24 cellular contexts compared by ENCODE assay signal in genomic region chr6:159071843-159072769, GRCh38. TPM values are rescaled to one million over a fixed set of nuclear protein-coding genes. Genes with fewer than 3 reads are reported as not detected.
DNase-seq lines count a peak whose midpoint lies in the region; ATAC-seq, FAIRE-seq and TF ChIP-seq lines count a peak whose summit lies in the region.
"Had no signal": no experiment of that assay in that cellular context is flagged by ENCODE, and none has a peak within 500 bp of the region (broad histone marks: within the 10 kb centered on the region; RNA-seq: fewer than 3 reads in every experiment).

No MANE protein-coding gene starts in this region.

- in situ Hi-C loops in HepG2 (cut with HindIII; ENCODE audit: extremely low pct_ligation_motif_present, low pct_unique_long_range_greater_than_20kb) (no loop called here), G401 (cut with HindIII; ENCODE audit: low sequenced_read_pairs) (no loop called here)

- H3K27ac ChIP-seq in HepG2 (ENCODE audit: extremely low read length, insufficient read depth, low read length) (no peak overlapping the region), right lobe of liver (no peak overlapping the region)
- H3K27ac ChIP-seq: 22Rv1, C4-2B, KMS-11 had no signal

- no peak overlapping the region for H3K4me2 ChIP-seq in HepG2 (ENCODE audit: low read depth, low read length)
- H3K4me2 ChIP-seq: KMS-11 had no signal

- no peaks in the 10 kb centered on the region for H3K27me3 Mint-ChIP-seq in activated CD4-positive, alpha-beta T cell treated with anti-CD3 and anti-CD28 coated beads for 36 hours
- peaks cover 48% of the 10 kb centered on the region for H3K27me3 Mint-ChIP-seq in nephron progenitor cell (ENCODE audit: low read depth, poor library complexity)

- H3K36me3 Mint-ChIP-seq in activated CD4-positive, alpha-beta T cell treated with anti-CD3 and anti-CD28 coated beads for 36 hours (ENCODE audit: low read depth): no peaks in the 10 kb centered on the region
- H3K36me3 Mint-ChIP-seq in nephron progenitor cell (ENCODE audit: low read depth): no peaks in the 10 kb centered on the region

- no peak for DNase-seq in activated CD4-positive, alpha-beta T cell treated with anti-CD3 and anti-CD28 coated beads for 36 hours
- no peak for DNase-seq in activated CD4-positive, alpha-beta T cell treated with anti-CD3 and anti-CD28 coated beads, Interleukin-2, amount 50 U/mL, for 48 hours
- DNase-seq in HepG2 (ENCODE audit: low spot score): no peak
- no peak for DNase-seq in right lobe of liver
- no peak for DNase-seq in nephron progenitor cell
- no peak for DNase-seq in cerebellum (ENCODE audit: low spot score)
- no peak for DNase-seq in G401 (ENCODE audit: low spot score)
- DNase-seq: AML-193, DMS79 treated with DMSO at 0.1 percent for 48 hours, MV-4-11, NCI-H1417, NCI-H187, NCI-H226, NCI-H524, NCI-H82, PC-3, RPMI8226 had no signal

- no peaks in the 10 kb centered on the region for H3K9me3 Mint-ChIP-seq in activated CD4-positive, alpha-beta T cell treated with anti-CD3 and anti-CD28 coated beads for 36 hours (ENCODE audit: low read depth)
- no peaks in the 10 kb centered on the region for H3K9me3 Mint-ChIP-seq in nephron progenitor cell

- intact Hi-C loops in activated CD4-positive, alpha-beta T cell treated with anti-CD3 and anti-CD28 coated beads for 36 hours (cut with DNase I, micrococcal nuclease): no loop called here
- intact Hi-C loops in HepG2 (cut with micrococcal nuclease; ENCODE audit: unreplicated experiment): no loop called here
- intact Hi-C loops in right lobe of liver (cut with DNase I): no loop called here

- H2AFZ ChIP-seq in HepG2 (ENCODE audit: low read length): no peak overlapping the region

- TF ChIP-seq POLR2A in HepG2 (IDR thresholded peaks at IDR 0.05; ENCODE audit: insufficient read depth in 1 of 2, low read depth in 2 of 2, low read length in 2 of 2) (no peak), right lobe of liver (IDR thresholded peaks at IDR 0.05) (no peak)

- no peak for TF ChIP-seq CTCF in HepG2 (CRISPR knock-in tag; IDR thresholded peaks at IDR 0.05)
- no peak for TF ChIP-seq CTCF in right lobe of liver (IDR thresholded peaks at IDR 0.05)
- no peak for TF ChIP-seq CTCF in nephron progenitor cell (IDR thresholded peaks at IDR 0.05)

- WGBS in HepG2 (ENCODE audit: low lambda C conversion rate): 4% methylated on average over 7 of the region's 7 CpGs
- 68% methylated on average over 7 of the region's 7 CpGs for WGBS in right lobe of liver (ENCODE audit: insufficient coverage, low coverage, low lambda C conversion rate, missing lambda C conversion rate)

- BruUV-seq in HepG2 (replicated peaks; lab: Mats Ljungman, UMichigan): no TSS peak

- H3K9ac ChIP-seq in HepG2 (ENCODE audit: insufficient read depth, low read depth, low read length): no peak overlapping the region
- H3K9ac ChIP-seq: KMS-11 had no signal

- H3K9me3 ChIP-seq in HepG2 (ENCODE audit: low read length) (no peaks in the 10 kb centered on the region), right lobe of liver (no peaks in the 10 kb centered on the region)

- no peak overlapping the region for H3K4me3 Mint-ChIP-seq in activated CD4-positive, alpha-beta T cell treated with anti-CD3 and anti-CD28 coated beads for 36 hours
- H3K4me3 Mint-ChIP-seq in nephron progenitor cell: no peak overlapping the region

- H3K27ac Mint-ChIP-seq in activated CD4-positive, alpha-beta T cell treated with anti-CD3 and anti-CD28 coated beads for 36 hours: peak overlapping the region; percentile 45
- H3K27ac Mint-ChIP-seq in nephron progenitor cell: peak overlapping the region; percentile 1

- H3K4me1 ChIP-seq in HepG2 (ENCODE audit: insufficient read depth, low read length) (peaks cover 8% of the 10 kb centered on the region; the same call in 1 of the 2 replicates), right lobe of liver (no peaks in the 10 kb centered on the region)

- H3K79me2 ChIP-seq in HepG2 (ENCODE audit: insufficient read depth, low read length): no peaks in the 10 kb centered on the region

- no peak overlapping the region for H3K4me3 ChIP-seq in HepG2 (replicated peaks in 1 of 3; ENCODE audit: insufficient read depth in 1 of 3, low read depth in 2 of 3, low read length in 3 of 3)
- no peak overlapping the region for H3K4me3 ChIP-seq in right lobe of liver

- TF ChIP-seq EP300 in HepG2 (IDR thresholded peaks at IDR 0.05; ENCODE audit: low read depth in 2 of 2, low read length in 2 of 2): no peak
- TF ChIP-seq EP300 in HepG2 (CRISPR knock-in tag; IDR thresholded peaks at IDR 0.05; ENCODE audit: borderline replicate concordance): no peak

- CTCF ChIA-PET in activated CD4-positive, alpha-beta T cell treated with anti-CD3 and anti-CD28 coated beads for 36 hours (lab: Charles Lee): interaction anchor here (0.6 to 1.3 kb wide), 4 partner anchors 9 to 30 kb away, joined by 3 to 4 read pairs (median 4); no protein-coding TSS in a partner anchor
- CTCF ChIA-PET in HepG2 (lab: Yijun Ruan, JAX; ENCODE audit: low intra/inter-chr PET ratio, low total read pairs): no interaction called here

- POLR2A ChIA-PET in activated CD4-positive, alpha-beta T cell treated with anti-CD3 and anti-CD28 coated beads for 36 hours (lab: Charles Lee): interaction anchor here (1.2 kb wide), 1 partner anchor 54 kb away, joined by 3 read pairs; no protein-coding TSS in a partner anchor
- POLR2A ChIA-PET in HepG2 (lab: Yijun Ruan, JAX): no interaction called here

- no peaks in the 10 kb centered on the region for H4K20me1 ChIP-seq in HepG2 (ENCODE audit: insufficient read depth, low read length)

- peaks cover 42% of the 10 kb centered on the region for H3K4me1 Mint-ChIP-seq in activated CD4-positive, alpha-beta T cell treated with anti-CD3 and anti-CD28 coated beads for 36 hours
- peaks cover 22% of the 10 kb centered on the region for H3K4me1 Mint-ChIP-seq in nephron progenitor cell

- H3K36me3 ChIP-seq in HepG2 (replicated peaks in 1 of 2; ENCODE audit: control insufficient read depth in 1 of 2, insufficient read depth in 2 of 2, low read length in 2 of 2): no peaks in the 10 kb centered on the region
- no peaks in the 10 kb centered on the region for H3K36me3 ChIP-seq in right lobe of liver

- no peak for FAIRE-seq in HepG2 (lab: Jason Lieb, UNC)
- FAIRE-seq: D721Med, H54 had no signal

- peak; percentile 70 for ATAC-seq in activated CD4-positive, alpha-beta T cell treated with anti-CD3 and anti-CD28 coated beads for 36 hours
- ATAC-seq in HepG2 (no peak), right lobe of liver (no peak), GM21786 (IDR thresholded peaks at IDR 0.05; ENCODE audit: unreplicated experiment) (no peak)
- ATAC-seq: PC-3 had no signal

- TF ChIP-seq RAD21 in HepG2 (CRISPR knock-in tag; IDR thresholded peaks at IDR 0.05): no peak

- H3K27me3 ChIP-seq in HepG2 (ENCODE audit: control insufficient read depth in 1 of 2, insufficient read depth in 2 of 2, low read length in 2 of 2): peaks cover 3 to 47% of the 10 kb centered on the region in 2 experiments; a peak in 4 of 5 replicates
- no peaks in the 10 kb centered on the region for H3K27me3 ChIP-seq in right lobe of liver

TF ChIP-seq in HepG2, 621 proteins besides CTCF, POLR2A, EP300 and RAD21:
- TF ChIP-seq ZNF784 (CRISPR knock-in tag; IDR thresholded peaks at IDR 0.05; ENCODE audit: borderline replicate concordance) (no peak), ZNF205 (CRISPR knock-in tag; IDR thresholded peaks at IDR 0.05) (peak; percentile 90)
TF ChIP-seq in HepG2: peak in this region for 1.

RNA-seq across cellular contexts. Expression of gene TAGAP, which starts 27.3 kb away (rescaled TPM):
- 10 to 100 TPM; 44.8 to 51.0 TPM for total RNA-seq in activated CD4-positive, alpha-beta T cell treated with anti-CD3 and anti-CD28 coated beads for 36 hours
- not detected in 2 replicates for total RNA-seq in HepG2 (2016; rRNA removed; fragmentation: Illumina TruSeq; extraction: Trizol)
- total RNA-seq in HepG2 (2016; cell fraction: cytosol; rRNA removed; fragmentation: Illumina TruSeq; extraction: Trizol; ENCODE audit: low read depth): not detected in 2 replicates
- total RNA-seq in HepG2 (2016; cell fraction: insoluble cytoplasmic fraction; rRNA removed; fragmentation: Illumina TruSeq; extraction: Trizol): not detected in 2 replicates
- total RNA-seq in HepG2 (2016; cell fraction: membrane; rRNA removed; fragmentation: Illumina TruSeq; extraction: Trizol): not detected in 2 replicates
- not detected in 2 replicates for total RNA-seq in HepG2 (2016; cell fraction: nucleus; rRNA removed; fragmentation: Illumina TruSeq; extraction: Trizol)
- polyA plus RNA-seq in HepG2 (2011; rRNA removed): not detected in 2 replicates
- polyA plus RNA-seq in HepG2 (2011; cell fraction: cytosol; rRNA removed): not detected in 2 replicates
- not detected in 2 replicates for polyA plus RNA-seq in HepG2 (2011; cell fraction: nucleus; rRNA removed)
- polyA plus RNA-seq in HepG2 (2012): not detected in 2 replicates
- polyA plus RNA-seq in HepG2 (2016; cell fraction: cytosol; fragmentation: Illumina TruSeq; extraction: Trizol; ENCODE audit: low read depth): not detected in 2 replicates
- polyA plus RNA-seq in HepG2 (2016; cell fraction: insoluble cytoplasmic fraction; fragmentation: Illumina TruSeq; extraction: Trizol; ENCODE audit: low read depth): not detected in 2 replicates
- not detected in 2 replicates for polyA plus RNA-seq in HepG2 (2016; cell fraction: membrane; fragmentation: Illumina TruSeq; extraction: Trizol; ENCODE audit: low read depth)
- polyA plus RNA-seq in HepG2 (2016; cell fraction: nucleus; fragmentation: Illumina TruSeq; extraction: Trizol; ENCODE audit: insufficient read depth, low read depth): not detected in 2 replicates
- polyA minus RNA-seq in HepG2 (2011; rRNA and poly(A)+ RNA removed; ENCODE audit: low replicate concordance): not detected in 2 replicates
- polyA minus RNA-seq in HepG2 (2011; cell fraction: cytosol; rRNA and poly(A)+ RNA removed): not detected in 2 replicates
- polyA minus RNA-seq in HepG2 (2011; cell fraction: nucleus; rRNA and poly(A)+ RNA removed): not detected in 2 replicates
- 1 to 10 TPM in 3 of 6 experiments, under 1 TPM in 3; 0.13 to 1.8 (median 0.92) TPM for total RNA-seq in right lobe of liver
- total RNA-seq in cerebellum: 2.4 TPM
- 0.58 TPM in 1 of 2 replicates, not detected in the other for total RNA-seq in G401 (2014; rRNA removed; shearing (Covaris generic))
- total RNA-seq: HT-29, PC-3 had no signal

Comparison
In these comparisons a context has a peak if more than half of its experiments do, and no peak if none do; other contexts are left out.
1. RNA of gene TAGAP, which starts 27.3 kb away (total RNA-seq): 44.8 to 51.0 TPM in activated CD4-positive, alpha-beta T cell treated with anti-CD3 and anti-CD28 coated beads for 36 hours; 2.4 TPM in cerebellum (single experiment), 0.13 to 1.8 TPM in right lobe of liver, 0.58 TPM in G401 and not detected in HepG2; every median in the first group is over 10 times any median in the second.